1 cellular context compared by ENCODE assay signal in genomic region chrX:24466025-24466424, GRCh38.
TF ChIP-seq lines count a peak whose summit lies in the region.

No MANE protein-coding gene starts in this region.

TF ChIP-seq in GM23338, 12 proteins besides CTCF, POLR2A, EP300 and RAD21 (continued from another document):
- TF ChIP-seq ZNF462 (CRISPR knock-in tag; IDR thresholded peaks at IDR 0.05), result no peak
- TF ChIP-seq EZH2 (IDR thresholded peaks at IDR 0.05; ENCODE audit: low read depth, unreplicated experiment), result no peak
- no peak for TF ChIP-seq EZH2phosphoT487 (IDR thresholded peaks at IDR 0.05; ENCODE audit: unreplicated experiment)
- TF ChIP-seq STAT1 (IDR thresholded peaks at IDR 0.05; ENCODE audit: unreplicated experiment), result no peak
- TF ChIP-seq CREB1 (CRISPR knock-in tag; IDR thresholded peaks at IDR 0.05; ENCODE audit: low read depth), result no peak
TF ChIP-seq in GM23338: peak in this region for 0.
